Comparison of ENCODE assay signal across 8 cellular contexts in the genomic region with DNA sequence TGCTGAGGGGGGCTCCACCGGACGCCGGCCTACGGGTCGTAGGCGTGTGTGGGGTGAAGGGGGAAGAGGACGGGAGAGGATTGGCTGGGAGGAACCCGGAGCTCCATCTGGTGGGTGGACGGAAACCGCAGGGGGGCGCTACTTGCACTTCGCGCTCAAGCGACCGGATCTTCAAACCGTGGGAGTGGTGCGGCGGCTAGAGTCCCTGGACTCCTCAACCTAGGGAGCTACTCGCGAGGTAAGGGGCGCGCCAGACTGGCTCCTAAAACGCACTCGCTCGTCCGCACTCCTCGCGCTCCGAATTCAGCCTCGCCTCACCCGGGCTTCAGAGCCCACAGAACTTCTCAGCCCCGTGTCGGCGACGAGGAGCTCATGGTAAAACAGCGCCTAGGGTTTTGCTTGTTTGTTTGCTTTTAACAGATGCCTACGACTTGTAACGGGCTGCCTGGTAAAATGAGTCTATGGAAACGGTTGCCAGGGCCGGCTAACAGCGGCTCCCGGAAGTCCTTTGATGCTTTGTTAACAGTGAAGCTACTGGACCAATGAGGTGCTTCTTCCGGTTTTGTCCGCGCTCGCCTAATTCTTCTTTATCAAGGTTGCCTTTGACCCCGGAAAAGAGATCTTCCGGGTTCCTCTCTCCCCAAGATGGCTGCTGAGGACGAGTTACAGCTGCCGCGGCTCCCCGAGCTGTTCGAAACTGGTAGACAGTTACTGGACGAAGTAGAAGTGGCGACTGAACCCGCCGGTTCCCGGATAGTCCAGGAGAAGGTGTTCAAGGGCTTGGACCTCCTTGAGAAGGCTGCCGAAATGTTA. TPM values are rescaled to one million over a fixed set of nuclear protein-coding genes. Genes with fewer than 3 reads are reported as not detected.
DNase-seq lines count a peak whose midpoint lies in the region; ATAC-seq and TF ChIP-seq lines count a peak whose summit lies in the region.

A gene (plus strand): TSS at position 145 of the 813 bp plus-strand sequence. CDS start 501 bp downstream, at position 646.

- ATAC-seq in HG03442 (IDR thresholded peaks at IDR 0.05; ENCODE audit: unreplicated experiment) = peak; percentile 84
- peak; percentile 89 for ATAC-seq in left colon

- DNase-seq in BJ (ENCODE audit: low read depth) (peak; percentile 41), GM19238 (ENCODE audit: insufficient read length, low spot score) (peak; percentile 49), NCI-H510A treated with DMSO at 0.1 percent for 48 hours (lab: John Stamatoyannopoulos, UW) (peak; percentile 95), colonic mucosa (peak; percentile 83), left colon (peak; percentile 83 to 89)
- DNase-seq in activated CD4-positive, alpha-beta T cell treated with anti-CD3 and anti-CD28 coated beads for 4 hours = peak; percentile 65 to 70
- DNase-seq in stimulated activated CD4-positive, alpha-beta T cell treated with anti-CD3 and anti-CD28 coated beads, Interleukin-1b, Interleukin-23, amount 100 ng/mL, for 48 hours = peak; percentile 77

- H3K9ac ChIP-seq in colonic mucosa (ENCODE audit: low read depth in 2 of 2, low read length in 2 of 2) = peak within 1 kb of the TSS; percentile 16 to 56

- no peaks in the 10 kb centered on the region for H3K9me3 ChIP-seq in colonic mucosa

- POLR2A ChIA-PET in BJ (lab: Charles Lee) = interaction anchor here (0.5 kb wide), 1 partner anchor 210 kb away, joined by 7 read pairs; no protein-coding TSS in a partner anchor

- H3K4me1 ChIP-seq in colonic mucosa = no peaks in the 10 kb centered on the region

- H3K27me3 ChIP-seq in BJ (ENCODE audit: control insufficient read depth, insufficient read depth, low read length) (no peaks in the 10 kb centered on the region), colonic mucosa (no peaks in the 10 kb centered on the region)

- peak within 1 kb of the TSS; percentile 75 for H3K27ac ChIP-seq in colonic mucosa

- CTCF ChIA-PET in BJ (lab: Yijun Ruan, JAX) = interaction anchor here (0.6 to 2.0 kb wide), 18 partner anchors 9 to 1234 kb away, joined by 3 to 10 read pairs (median 4); no protein-coding TSS in a partner anchor

- H3K36me3 ChIP-seq in BJ (ENCODE audit: control insufficient read depth, insufficient read depth, low read length) = no peaks in the 10 kb centered on the region; the same call in 1 of the 2 replicates
- no peaks in the 10 kb centered on the region for H3K36me3 ChIP-seq in colonic mucosa

- TF ChIP-seq CTCF in BJ (IDR thresholded peaks at IDR 0.05; ENCODE audit: insufficient read depth, low read depth, low read length) = peak; percentile 73
- peak; percentile 52 for TF ChIP-seq CTCF in colonic mucosa (IDR thresholded peaks at IDR 0.05)

- H3K4me3 ChIP-seq in BJ (ENCODE audit: low read depth, low read length) (peak within 1 kb of the TSS; percentile 73), colonic mucosa (peak within 1 kb of the TSS; percentile 52)

- intact Hi-C loops in colonic mucosa (cut with DNase I) = no loop called here
- intact Hi-C loops in left colon (cut with DNase I, micrococcal nuclease) = loop anchor here in 1 of 2 donors (10.0 kb wide), 1 partner anchor 291 kb away; a partner anchor contains a TSS

RNA-seq across cellular contexts. Expression of the gene that starts here (rescaled TPM):
- polyA plus RNA-seq in BJ (2011; rRNA removed) = 68.3 and 86.4 TPM in 2 replicates
- 23.4 and 30.2 TPM in 2 replicates for polyA minus RNA-seq in BJ (2011; rRNA and poly(A)+ RNA removed)
- total RNA-seq in colonic mucosa (10 to 100 TPM; 48.0 to 87.5 TPM), left colon (10 to 100 TPM; 64.0 to 85.0 TPM)

Comparison
In these comparisons a context has a peak if more than half of its experiments do, and no peak if none do; other contexts are left out.
1. Peak in every context shown above with its lines: DNase-seq, ATAC-seq, H3K4me3 ChIP-seq and H3K27ac ChIP-seq.
2. DNase-seq: peak in every context shown above with its lines; median percentile 95 in NCI-H510A treated with DMSO at 0.1 percent for 48 hours; 86 in left colon; 83 in colonic mucosa; 77 in stimulated activated CD4-positive, alpha-beta T cell treated with anti-CD3 and anti-CD28 coated beads, Interleukin-1b, Interleukin-23, amount 100 ng/mL, for 48 hours; 68 in activated CD4-positive, alpha-beta T cell treated with anti-CD3 and anti-CD28 coated beads for 4 hours; 49 in GM19238; 41 in BJ.